ENCODE assay signal across 1 cellular context in the genomic region with DNA sequence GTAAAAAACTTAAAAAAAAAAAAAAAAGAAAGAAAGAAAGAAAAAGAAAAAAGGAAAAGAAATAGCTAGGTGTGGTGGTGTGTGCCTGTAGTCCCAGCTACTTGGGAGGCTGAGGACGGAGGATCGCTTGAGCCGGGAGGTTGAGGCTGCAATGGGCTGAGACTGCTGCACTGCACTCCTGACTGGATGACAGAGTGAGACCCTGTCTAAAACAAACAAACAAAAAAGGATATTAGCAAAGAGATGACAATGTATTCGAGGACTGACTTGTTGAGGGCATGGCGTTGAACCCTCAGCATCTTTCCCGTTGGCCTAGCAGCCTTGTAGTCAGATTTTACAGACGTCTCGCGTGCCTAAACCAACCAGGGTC.
TF ChIP-seq lines count a peak whose summit lies in the region.

No MANE protein-coding gene starts in this region.

TF ChIP-seq in HCT116, 20 proteins besides CTCF, POLR2A, EP300 and RAD21 (continued from another document):
- TF ChIP-seq, protein P1, sequence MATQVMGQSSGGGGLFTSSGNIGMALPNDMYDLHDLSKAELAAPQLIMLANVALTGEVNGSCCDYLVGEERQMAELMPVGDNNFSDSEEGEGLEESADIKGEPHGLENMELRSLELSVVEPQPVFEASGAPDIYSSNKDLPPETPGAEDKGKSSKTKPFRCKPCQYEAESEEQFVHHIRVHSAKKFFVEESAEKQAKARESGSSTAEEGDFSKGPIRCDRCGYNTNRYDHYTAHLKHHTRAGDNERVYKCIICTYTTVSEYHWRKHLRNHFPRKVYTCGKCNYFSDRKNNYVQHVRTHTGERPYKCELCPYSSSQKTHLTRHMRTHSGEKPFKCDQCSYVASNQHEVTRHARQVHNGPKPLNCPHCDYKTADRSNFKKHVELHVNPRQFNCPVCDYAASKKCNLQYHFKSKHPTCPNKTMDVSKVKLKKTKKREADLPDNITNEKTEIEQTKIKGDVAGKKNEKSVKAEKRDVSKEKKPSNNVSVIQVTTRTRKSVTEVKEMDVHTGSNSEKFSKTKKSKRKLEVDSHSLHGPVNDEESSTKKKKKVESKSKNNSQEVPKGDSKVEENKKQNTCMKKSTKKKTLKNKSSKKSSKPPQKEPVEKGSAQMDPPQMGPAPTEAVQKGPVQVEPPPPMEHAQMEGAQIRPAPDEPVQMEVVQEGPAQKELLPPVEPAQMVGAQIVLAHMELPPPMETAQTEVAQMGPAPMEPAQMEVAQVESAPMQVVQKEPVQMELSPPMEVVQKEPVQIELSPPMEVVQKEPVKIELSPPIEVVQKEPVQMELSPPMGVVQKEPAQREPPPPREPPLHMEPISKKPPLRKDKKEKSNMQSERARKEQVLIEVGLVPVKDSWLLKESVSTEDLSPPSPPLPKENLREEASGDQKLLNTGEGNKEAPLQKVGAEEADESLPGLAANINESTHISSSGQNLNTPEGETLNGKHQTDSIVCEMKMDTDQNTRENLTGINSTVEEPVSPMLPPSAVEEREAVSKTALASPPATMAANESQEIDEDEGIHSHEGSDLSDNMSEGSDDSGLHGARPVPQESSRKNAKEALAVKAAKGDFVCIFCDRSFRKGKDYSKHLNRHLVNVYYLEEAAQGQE (IDR thresholded peaks at IDR 0.05; ENCODE audit: low read depth), result no peak
- TF ChIP-seq, protein P2, sequence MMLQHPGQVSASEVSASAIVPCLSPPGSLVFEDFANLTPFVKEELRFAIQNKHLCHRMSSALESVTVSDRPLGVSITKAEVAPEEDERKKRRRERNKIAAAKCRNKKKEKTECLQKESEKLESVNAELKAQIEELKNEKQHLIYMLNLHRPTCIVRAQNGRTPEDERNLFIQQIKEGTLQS (IDR thresholded peaks at IDR 0.05), result no peak
- TF ChIP-seq TCF7L2 (IDR thresholded peaks at IDR 0.05; ENCODE audit: borderline replicate concordance, extremely low read depth, insufficient read depth, insufficient read length) (no peak), POLR2AphosphoS5 (IDR thresholded peaks at IDR 0.05; ENCODE audit: low read depth, low read length) (no peak), ZFX (IDR thresholded peaks at IDR 0.05) (no peak), ZNF274 (IDR thresholded peaks at IDR 0.05; ENCODE audit: low read depth, low read length) (no peak), FOSL1 (IDR thresholded peaks at IDR 0.05; ENCODE audit: low read depth) (no peak), CBX3 (IDR thresholded peaks at IDR 0.05; ENCODE audit: low read depth) (no peak), SRF (IDR thresholded peaks at IDR 0.05; ENCODE audit: low read depth) (no peak), EGR1 (IDR thresholded peaks at IDR 0.05; ENCODE audit: low read depth) (no peak), JUND (IDR thresholded peaks at IDR 0.05) (no peak), SP1 (IDR thresholded peaks at IDR 0.05; ENCODE audit: low read depth) (no peak), ELF1 (IDR thresholded peaks at IDR 0.05; ENCODE audit: borderline replicate concordance, low read depth) (no peak), CEBPB (IDR thresholded peaks at IDR 0.05; ENCODE audit: low read depth) (no peak)
- TF ChIP-seq, protein P3, sequence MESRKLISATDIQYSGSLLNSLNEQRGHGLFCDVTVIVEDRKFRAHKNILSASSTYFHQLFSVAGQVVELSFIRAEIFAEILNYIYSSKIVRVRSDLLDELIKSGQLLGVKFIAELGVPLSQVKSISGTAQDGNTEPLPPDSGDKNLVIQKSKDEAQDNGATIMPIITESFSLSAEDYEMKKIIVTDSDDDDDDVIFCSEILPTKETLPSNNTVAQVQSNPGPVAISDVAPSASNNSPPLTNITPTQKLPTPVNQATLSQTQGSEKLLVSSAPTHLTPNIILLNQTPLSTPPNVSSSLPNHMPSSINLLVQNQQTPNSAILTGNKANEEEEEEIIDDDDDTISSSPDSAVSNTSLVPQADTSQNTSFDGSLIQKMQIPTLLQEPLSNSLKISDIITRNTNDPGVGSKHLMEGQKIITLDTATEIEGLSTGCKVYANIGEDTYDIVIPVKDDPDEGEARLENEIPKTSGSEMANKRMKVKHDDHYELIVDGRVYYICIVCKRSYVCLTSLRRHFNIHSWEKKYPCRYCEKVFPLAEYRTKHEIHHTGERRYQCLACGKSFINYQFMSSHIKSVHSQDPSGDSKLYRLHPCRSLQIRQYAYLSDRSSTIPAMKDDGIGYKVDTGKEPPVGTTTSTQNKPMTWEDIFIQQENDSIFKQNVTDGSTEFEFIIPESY (IDR thresholded peaks at IDR 0.05; ENCODE audit: extremely low read depth, insufficient replicate concordance, low read length), result no peak
